ENCODE assay signal across 22 cellular contexts in the genomic region with DNA sequence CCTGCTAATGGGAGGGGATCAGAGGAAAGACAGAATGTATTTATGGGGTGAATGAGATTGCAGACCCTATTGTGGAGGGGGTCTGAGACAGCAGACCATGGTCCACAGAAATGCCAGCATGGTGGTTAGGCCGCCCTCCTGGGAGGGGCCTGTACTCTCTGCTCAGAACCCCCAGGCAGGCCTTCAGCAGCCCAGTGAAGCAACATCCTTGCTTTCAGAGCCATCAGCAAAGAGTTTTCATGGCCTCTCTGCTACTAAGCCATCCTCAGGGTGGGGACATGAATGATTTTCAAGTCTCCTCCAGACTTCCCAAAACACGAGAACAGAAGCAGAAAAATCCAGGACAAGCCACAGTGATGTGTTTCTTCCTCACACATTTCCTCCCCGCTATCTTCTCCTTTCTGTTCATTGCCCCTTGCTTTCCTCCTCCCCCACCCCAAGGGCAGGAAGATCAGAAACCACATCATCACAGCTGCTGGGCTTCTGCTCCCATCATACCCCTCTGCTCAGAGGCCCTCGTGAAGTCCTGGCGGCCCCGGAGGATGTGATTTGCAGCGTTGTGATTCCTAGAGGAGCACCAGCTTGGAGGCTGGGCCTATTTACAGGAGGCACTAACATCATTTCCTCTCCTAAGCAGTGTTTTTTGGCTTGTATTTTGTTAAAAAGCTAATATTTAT. TPM values are rescaled to one million over a fixed set of nuclear protein-coding genes. Genes with fewer than 3 reads are reported as not detected.
DNase-seq lines count a peak whose midpoint lies in the region; ATAC-seq and TF ChIP-seq lines count a peak whose summit lies in the region.
"Had no signal": no experiment of that assay in that cellular context is flagged by ENCODE, and none has a peak within 500 bp of the region (broad histone marks: within the 10 kb centered on the region; RNA-seq: fewer than 3 reads in every experiment).

No MANE protein-coding gene starts in this region.

- H3K36me3 Mint-ChIP-seq in brain: no peaks in the 10 kb centered on the region
- no peaks in the 10 kb centered on the region for H3K36me3 Mint-ChIP-seq in nephron progenitor cell (ENCODE audit: low read depth)
- H3K36me3 Mint-ChIP-seq: activated CD8-positive, alpha-beta memory T cell treated with anti-CD3 and anti-CD28 coated beads, Interleukin-2, amount 10 ng/mL, durations not matched to agents 7 days and 5 days; CD14-positive monocyte had no signal

- no peak for DNase-seq in stimulated activated naive CD8-positive, alpha-beta T cell treated with anti-CD3 and anti-CD28 coated beads, Interleukin-15, amount 100 ng/mL, for 72 hours
- no peak for DNase-seq in stimulated activated naive CD8-positive, alpha-beta T cell treated with anti-CD3 and anti-CD28 coated beads, Interleukin-15, Interleukin-2, amounts not matched to agents 100 U/mL and 50 U/mL, for 24 hours
- DNase-seq in nephron progenitor cell (no peak), hepatic stellate cell (ENCODE audit: low spot score) (no peak), NCI-H510A (lab: John Stamatoyannopoulos, UW) (no peak), OCI-M2 (lab: John Stamatoyannopoulos, UW; ENCODE audit: unreplicated experiment) (no peak)
- DNase-seq in activated naive CD4-positive, alpha-beta T cell (lab: John Stamatoyannopoulos, UW): no peak
- DNase-seq: activated CD4-positive, CD25-positive, alpha-beta regulatory T cell treated with anti-CD3 and anti-CD28 coated beads, Interleukin-2, amount 50 U/mL, for 72 hours; activated CD8-positive, alpha-beta memory T cell treated with anti-CD3 and anti-CD28 coated beads, Interleukin-2, amount 10 ng/mL, durations not matched to agents 7 days and 5 days; dorsolateral prefrontal cortex; erythroblast; GF-D8; MG63; NCI-H1436; NCI-H2171 treated with DMSO at 0.1 percent for 48 hours; SK-N-SH; stimulated activated CD4-positive, alpha-beta T cell treated with anti-CD3 and anti-CD28 coated beads, Interleukin-4, amount 100 ng/mL, for 1 hour had no signal

- no peak for TF ChIP-seq CTCF in brain (conservative IDR thresholded peaks at IDR 0.05)
- no peak for TF ChIP-seq CTCF in nephron progenitor cell (IDR thresholded peaks at IDR 0.05)

- peak; percentile 31 for ATAC-seq in stimulated activated naive CD8-positive, alpha-beta T cell treated with anti-CD3 and anti-CD28 coated beads, Interleukin-15, amount 100 ng/mL, for 72 hours
- ATAC-seq in stimulated activated naive CD8-positive, alpha-beta T cell treated with anti-CD3 and anti-CD28 coated beads, Interleukin-15, Interleukin-2, amounts not matched to agents 100 U/mL and 50 U/mL, for 24 hours: no peak
- ATAC-seq: activated CD8-positive, alpha-beta memory T cell treated with anti-CD3 and anti-CD28 coated beads, Interleukin-2, amount 10 ng/mL, durations not matched to agents 7 days and 5 days; gastroesophageal sphincter; GM12878 had no signal

- H3K4me1 Mint-ChIP-seq in stimulated activated naive CD8-positive, alpha-beta T cell treated with anti-CD3 and anti-CD28 coated beads, Interleukin-15, amount 100 ng/mL, for 72 hours: peaks cover 19% of the 10 kb centered on the region
- H3K4me1 Mint-ChIP-seq in brain (peaks cover 63% of the 10 kb centered on the region), nephron progenitor cell (peaks cover 58% of the 10 kb centered on the region)

- H3K27ac Mint-ChIP-seq in stimulated activated naive CD8-positive, alpha-beta T cell treated with anti-CD3 and anti-CD28 coated beads, Interleukin-15, amount 100 ng/mL, for 72 hours: peak overlapping the region; percentile 9 to 89
- peak overlapping the region in 4 of 5 experiments; percentile 11 to 91 (median 62) for H3K27ac Mint-ChIP-seq in brain
- peak overlapping the region; percentile 65 for H3K27ac Mint-ChIP-seq in nephron progenitor cell
- H3K27ac Mint-ChIP-seq: activated CD8-positive, alpha-beta memory T cell treated with anti-CD3 and anti-CD28 coated beads, Interleukin-2, amount 10 ng/mL, durations not matched to agents 7 days and 5 days; activated T-helper 2 cell treated with anti-CD3 and anti-CD28 coated beads, Interferon-gamma antibody, Interleukin-2, Interleukin-4, amounts not matched to agents 10 μg/mL and 5 μg/mL and 100 μg/mL, durations not matched to agents 14 hours and 24 hours and 36 hours; CD14-positive monocyte had no signal

- H3K27me3 Mint-ChIP-seq in stimulated activated naive CD8-positive, alpha-beta T cell treated with anti-CD3 and anti-CD28 coated beads, Interleukin-15, amount 100 ng/mL, for 72 hours: no peaks in the 10 kb centered on the region
- H3K27me3 Mint-ChIP-seq in brain (peaks cover 9% of the 10 kb centered on the region), nephron progenitor cell (ENCODE audit: low read depth, poor library complexity) (peaks cover 8% of the 10 kb centered on the region)

- no peaks in the 10 kb centered on the region for H3K9me3 Mint-ChIP-seq in stimulated activated naive CD8-positive, alpha-beta T cell treated with anti-CD3 and anti-CD28 coated beads, Interleukin-15, amount 100 ng/mL, for 72 hours
- H3K9me3 Mint-ChIP-seq in brain (peaks cover 0 to 3% (median 0%) of the 10 kb centered on the region in 5 experiments), nephron progenitor cell (no peaks in the 10 kb centered on the region)
- H3K9me3 Mint-ChIP-seq: activated T-helper 2 cell treated with anti-CD3 and anti-CD28 coated beads, Interferon-gamma antibody, Interleukin-2, Interleukin-4, amounts not matched to agents 10 μg/mL and 5 μg/mL and 100 μg/mL, durations not matched to agents 14 hours and 24 hours and 36 hours; CD14-positive monocyte had no signal

- H3K4me3 Mint-ChIP-seq in stimulated activated naive CD8-positive, alpha-beta T cell treated with anti-CD3 and anti-CD28 coated beads, Interleukin-15, amount 100 ng/mL, for 72 hours: peak overlapping the region in 1 of 2 donors; percentile 25
- no peak overlapping the region for H3K4me3 Mint-ChIP-seq in brain
- H3K4me3 Mint-ChIP-seq in nephron progenitor cell: no peak overlapping the region
- H3K4me3 Mint-ChIP-seq: activated CD8-positive, alpha-beta memory T cell treated with anti-CD3 and anti-CD28 coated beads, Interleukin-2, amount 10 ng/mL, durations not matched to agents 7 days and 5 days had no signal

RNA-seq across cellular contexts. Expression of a gene that starts 48.0 kb away (rescaled TPM):
- polyA plus RNA-seq in brain (ENCODE audit: insufficient read depth, low read depth, low replicate concordance): 0.19 TPM
- polyA plus RNA-seq: CD14-positive monocyte had no signal
